8 cellular contexts compared by ENCODE assay signal in genomic region chr2:112156152-112156986, GRCh38. TPM values are rescaled to one million over a fixed set of nuclear protein-coding genes. Genes with fewer than 3 reads are reported as not detected.
A peak's percentile ranks its signal among the peaks of the same experiment; 100 is the strongest.
DNase-seq lines count a peak whose midpoint lies in the region; ATAC-seq and TF ChIP-seq lines count a peak whose summit lies in the region.

No MANE protein-coding gene starts in this region.

- intact Hi-C loops in PC-9 (cut with micrococcal nuclease; ENCODE audit: unreplicated experiment): no loop called here
- intact Hi-C loops in gastrocnemius medialis (cut with DNase I; ENCODE audit: low total_unique reads): no loop called here

- no peaks in the 10 kb centered on the region for H3K4me1 ChIP-seq in PC-9 (replicated peaks; ENCODE audit: insufficient read depth)
- H3K4me1 ChIP-seq in gastrocnemius medialis: no peaks in the 10 kb centered on the region

- H3K27ac ChIP-seq in PC-9: no peak overlapping the region
- no peak overlapping the region for H3K27ac ChIP-seq in gastrocnemius medialis

- no peak for TF ChIP-seq POLR2A in gastrocnemius medialis (IDR thresholded peaks at IDR 0.05)

- H3K9me3 ChIP-seq in PC-9 (ENCODE audit: insufficient read depth, low read depth) (no peaks in the 10 kb centered on the region), gastrocnemius medialis (no peaks in the 10 kb centered on the region)

- CTCF ChIA-PET in PC-9 (lab: Charles Lee): no interaction called here

- in situ Hi-C loops in gastrocnemius medialis (cut with MboI; ENCODE audit: low sequenced_read_pairs in 4 of 4): no loop called here

- no peaks in the 10 kb centered on the region for H3K9me2 ChIP-seq in PC-9 (ENCODE audit: insufficient read depth)

- H3K4me3 ChIP-seq in fibroblast of pulmonary artery (replicated peaks; ENCODE audit: low read depth, low read length): no peak overlapping the region
- no peak overlapping the region for H3K4me3 ChIP-seq in PC-9
- H3K4me3 ChIP-seq in gastrocnemius medialis: no peak overlapping the region

- no TSS peak for BruUV-seq in PC-9 (replicated peaks; lab: Mats Ljungman, UMichigan)

- H4K20me1 ChIP-seq in PC-9 (ENCODE audit: insufficient read depth): no peaks in the 10 kb centered on the region

- H3F3A ChIP-seq in PC-9 (ENCODE audit: insufficient read depth, low read depth): no peaks in the 10 kb centered on the region

- no peaks in the 10 kb centered on the region for H3K36me3 ChIP-seq in PC-9 (ENCODE audit: low read depth)
- H3K36me3 ChIP-seq in gastrocnemius medialis: no peaks in the 10 kb centered on the region

- H3K79me2 ChIP-seq in PC-9 (ENCODE audit: low read depth): no peaks in the 10 kb centered on the region

- no peaks in the 10 kb centered on the region for H3K27me3 ChIP-seq in PC-9 (ENCODE audit: insufficient read depth, low read depth)
- peaks cover 0 to 13% (median 0%) of the 10 kb centered on the region in 3 donors for H3K27me3 ChIP-seq in gastrocnemius medialis

- no peak overlapping the region for H2AFZ ChIP-seq in PC-9

- TF ChIP-seq CTCF in fibroblast of pulmonary artery (IDR thresholded peaks at IDR 0.05; ENCODE audit: low read length, missing control alignments): no peak
- TF ChIP-seq CTCF in PC-9 (conservative IDR thresholded peaks at IDR 0.05): no peak
- no peak for TF ChIP-seq CTCF in gastrocnemius medialis (IDR thresholded peaks at IDR 0.05 in 4 of 5, conservative IDR thresholded peaks at IDR 0.05 in 1 of 5)

- H3K4me2 ChIP-seq in PC-9: no peak overlapping the region

- peak; percentile 85 for DNase-seq in HT1080 (ENCODE audit: low read depth)
- peak in 2 of 3 experiments; percentile 37 to 38 for DNase-seq in activated CD8-positive, alpha-beta memory T cell treated with anti-CD3 and anti-CD28 coated beads for 48 hours (ENCODE audit: low read depth in 2 of 3, low spot score in 2 of 3)
- peak; percentile 59 for DNase-seq in fibroblast of pulmonary artery (ENCODE audit: low read depth)
- DNase-seq in stimulated activated CD8-positive, alpha-beta memory T cell treated with anti-CD3 and anti-CD28 coated beads, Interleukin-12 subunit alpha, Interleukin-12 subunit beta, amount 100 ng/mL, for 4 hours (ENCODE audit: low read depth): peak; percentile 21
- DNase-seq in PC-9: no peak
- DNase-seq in gastrocnemius medialis: no peak
- DNase-seq in NCI-H2196 treated with DMSO at 0.1 percent for 48 hours (lab: John Stamatoyannopoulos, UW; ENCODE audit: unreplicated experiment): no peak
- no peak for DNase-seq in RPMI8226

- ATAC-seq in gastrocnemius medialis: no peak

- POLR2A ChIA-PET in PC-9 (lab: Charles Lee; ENCODE audit: unreplicated experiment): no interaction called here

RNA-seq across cellular contexts. Expression of gene FBLN7, which starts 18.2 kb away (rescaled TPM):
- 0.03 TPM in 2 replicates for total RNA-seq in HT1080 (2014; rRNA removed; shearing (Covaris generic))
- polyA plus RNA-seq in HT1080 (2015; cell fraction: cytosol; rRNA removed): 0.35 and 0.41 TPM in 2 replicates
- 0.24 and 0.40 TPM in 2 replicates for polyA plus RNA-seq in HT1080 (2015; cell fraction: nucleus; rRNA removed)
- 0.70 and 1.6 TPM in 2 replicates for total RNA-seq in PC-9 (2021)
- 1 to 10 TPM in 1 of 4 donors, under 1 TPM in 3; 0.41 to 3.3 (median 0.54) TPM for total RNA-seq in gastrocnemius medialis

Comparison
In these comparisons a context has a peak if more than half of its experiments do, and no peak if none do; other contexts are left out.
1. DNase-seq: peak in HT1080 (single experiment), activated CD8-positive, alpha-beta memory T cell treated with anti-CD3 and anti-CD28 coated beads for 48 hours (2 of 3), fibroblast of pulmonary artery (single experiment) and stimulated activated CD8-positive, alpha-beta memory T cell treated with anti-CD3 and anti-CD28 coated beads, Interleukin-12 subunit alpha, Interleukin-12 subunit beta, amount 100 ng/mL, for 4 hours (single experiment); none in PC-9 (0 of 2), gastrocnemius medialis (0 of 2), NCI-H2196 treated with DMSO at 0.1 percent for 48 hours (single experiment) and RPMI8226 (single experiment).